Comparison of ENCODE assay signal across 13 cellular contexts in the genomic region with DNA sequence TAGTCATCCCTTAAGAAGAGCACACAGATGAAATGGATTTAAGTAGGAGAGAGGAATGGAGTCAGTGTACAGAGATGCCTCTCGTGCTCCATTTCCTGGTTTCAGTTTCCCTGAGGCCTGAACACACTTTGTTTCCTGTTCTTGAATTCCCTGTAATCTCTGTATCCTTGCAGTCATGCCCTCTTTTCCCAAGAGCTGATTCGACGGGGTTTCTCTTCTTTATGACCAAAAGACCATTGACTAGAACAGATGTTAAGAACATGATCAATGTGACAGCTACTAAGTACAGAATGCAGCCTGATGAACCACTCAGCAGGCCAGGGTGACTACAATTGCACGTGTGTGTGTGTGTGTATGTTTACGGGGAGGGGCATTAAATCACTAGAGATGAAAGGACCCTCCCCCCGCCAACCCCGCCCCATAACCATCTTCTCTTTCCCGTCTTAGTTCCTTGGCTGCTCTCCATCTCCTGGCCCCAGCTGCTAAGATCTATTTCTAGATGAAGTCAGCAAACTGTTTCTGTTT. TPM values are rescaled to one million over a fixed set of nuclear protein-coding genes. Genes with fewer than 3 reads are reported as not detected.
DNase-seq lines count a peak whose midpoint lies in the region; ATAC-seq and TF ChIP-seq lines count a peak whose summit lies in the region.
"Had no signal": no experiment of that assay in that cellular context is flagged by ENCODE, and none has a peak within 500 bp of the region (broad histone marks: within the 10 kb centered on the region; RNA-seq: fewer than 3 reads in every experiment).

No MANE protein-coding gene starts in this region.

- H3F3A ChIP-seq in neural progenitor cell (ENCODE audit: low read depth) = no peaks in the 10 kb centered on the region

- H3K9ac ChIP-seq in neural progenitor cell = no peak overlapping the region

- H3K27me3 Mint-ChIP-seq in neural progenitor cell (ENCODE audit: insufficient read depth, low read depth) = peaks cover 9% of the 10 kb centered on the region
- H3K27me3 Mint-ChIP-seq: progenitor cell of endocrine pancreas had no signal

- no peak for ATAC-seq in HG02642 (IDR thresholded peaks at IDR 0.05; ENCODE audit: poor library complexity, unreplicated experiment)
- ATAC-seq: activated CD8-positive, alpha-beta memory T cell treated with anti-CD3 and anti-CD28 coated beads, Interleukin-2, amount 10 ng/mL, durations not matched to agents 7 days and 5 days had no signal

- peaks cover 7% of the 10 kb centered on the region for H3K4me1 ChIP-seq in neural progenitor cell

- H3K4me1 Mint-ChIP-seq in neural progenitor cell = peaks cover 12% of the 10 kb centered on the region
- H3K4me1 Mint-ChIP-seq: activated CD8-positive, alpha-beta memory T cell treated with anti-CD3 and anti-CD28 coated beads, Interleukin-2, amount 10 ng/mL, durations not matched to agents 7 days and 5 days had no signal

- TF ChIP-seq CTCF in epithelial cell of esophagus (IDR thresholded peaks at IDR 0.05; ENCODE audit: insufficient read depth, low read depth, low read length, missing control alignments) (no peak), neural progenitor cell (IDR thresholded peaks at IDR 0.05) (no peak)

- no peak overlapping the region for H3K4me2 ChIP-seq in neural progenitor cell

- H3K4me3 Mint-ChIP-seq in neural progenitor cell = no peak overlapping the region
- H3K4me3 Mint-ChIP-seq: activated CD8-positive, alpha-beta memory T cell treated with anti-CD3 and anti-CD28 coated beads, Interleukin-2, amount 10 ng/mL, durations not matched to agents 7 days and 5 days had no signal

- no peak overlapping the region for H3K27ac ChIP-seq in neural progenitor cell

- H2AFZ ChIP-seq in neural progenitor cell (replicated peaks) = peak overlapping the region; percentile 9

- DNase-seq in DMS53 (lab: John Stamatoyannopoulos, UW) (peak; percentile 22), NCI-H226 (peak; percentile 55), epithelial cell of esophagus (ENCODE audit: low read depth) (peak; percentile 5), neural progenitor cell (ENCODE audit: low spot score) (no peak), NCI-H510A treated with DMSO at 0.1 percent for 48 hours (lab: John Stamatoyannopoulos, UW) (no peak), cerebellar cortex (ENCODE audit: low spot score) (no peak)
- DNase-seq in stimulated activated CD8-positive, alpha-beta memory T cell treated with anti-CD3 and anti-CD28 coated beads, Interleukin-4, amount 100 ng/mL, for 48 hours = no peak
- DNase-seq: activated CD8-positive, alpha-beta memory T cell treated with anti-CD3 and anti-CD28 coated beads, Interleukin-2, amount 10 ng/mL, durations not matched to agents 7 days and 5 days; central memory CD4-positive, alpha-beta T cell; NCI-H146 had no signal

- H3K36me3 ChIP-seq in neural progenitor cell = no peaks in the 10 kb centered on the region

- no peaks in the 10 kb centered on the region for H3K9me3 Mint-ChIP-seq in neural progenitor cell

- no peaks in the 10 kb centered on the region for H3K79me2 ChIP-seq in neural progenitor cell (ENCODE audit: low read depth)

- H3K27ac Mint-ChIP-seq in neural progenitor cell = peak overlapping the region; percentile 32
- H3K27ac Mint-ChIP-seq: activated CD8-positive, alpha-beta memory T cell treated with anti-CD3 and anti-CD28 coated beads, Interleukin-2, amount 10 ng/mL, durations not matched to agents 7 days and 5 days; progenitor cell of endocrine pancreas had no signal

- H3K27me3 ChIP-seq in neural progenitor cell = no peaks in the 10 kb centered on the region

- no peaks in the 10 kb centered on the region for H4K20me1 ChIP-seq in neural progenitor cell (ENCODE audit: low read depth)

- no peaks in the 10 kb centered on the region for H3K36me3 Mint-ChIP-seq in neural progenitor cell
- H3K36me3 Mint-ChIP-seq: activated CD8-positive, alpha-beta memory T cell treated with anti-CD3 and anti-CD28 coated beads, Interleukin-2, amount 10 ng/mL, durations not matched to agents 7 days and 5 days had no signal

- no peaks in the 10 kb centered on the region for H3K9me3 ChIP-seq in neural progenitor cell (ENCODE audit: low read depth)

- H3K4me3 ChIP-seq in epithelial cell of esophagus (ENCODE audit: low read length) (no peak overlapping the region), neural progenitor cell (no peak overlapping the region)

RNA-seq across cellular contexts. Expression of gene SLC22A6, which starts 26.2 kb away (rescaled TPM):
- total RNA-seq in neural progenitor cell (ENCODE audit: low replicate concordance) = not detected in 2 replicates
- total RNA-seq: activated CD8-positive, alpha-beta memory T cell treated with anti-CD3 and anti-CD28 coated beads, Interleukin-2, amount 10 ng/mL, durations not matched to agents 7 days and 5 days; H1; progenitor cell of endocrine pancreas had no signal

RNA-seq across cellular contexts. Expression of gene CHRM1, which starts 37.4 kb away (rescaled TPM):
- total RNA-seq in neural progenitor cell (ENCODE audit: low replicate concordance) = not detected in 2 replicates
- total RNA-seq: activated CD8-positive, alpha-beta memory T cell treated with anti-CD3 and anti-CD28 coated beads, Interleukin-2, amount 10 ng/mL, durations not matched to agents 7 days and 5 days; H1 had no signal

RNA-seq across cellular contexts. Expression of gene SLC22A8, which starts 57.0 kb away (rescaled TPM):
- total RNA-seq in neural progenitor cell (ENCODE audit: low replicate concordance) = not detected in 2 replicates
- total RNA-seq: activated CD8-positive, alpha-beta memory T cell treated with anti-CD3 and anti-CD28 coated beads, Interleukin-2, amount 10 ng/mL, durations not matched to agents 7 days and 5 days; H1 had no signal

Comparison
In these comparisons a context has a peak if more than half of its experiments do, and no peak if none do; other contexts are left out.
1. DNase-seq: peak in DMS53 (single experiment), NCI-H226 (single experiment) and epithelial cell of esophagus (single experiment); none in neural progenitor cell (single experiment), NCI-H510A treated with DMSO at 0.1 percent for 48 hours (single experiment), cerebellar cortex (single experiment) and stimulated activated CD8-positive, alpha-beta memory T cell treated with anti-CD3 and anti-CD28 coated beads, Interleukin-4, amount 100 ng/mL, for 48 hours (single experiment).